Comparison of ENCODE assay signal across 1 cellular context in the genomic region with DNA sequence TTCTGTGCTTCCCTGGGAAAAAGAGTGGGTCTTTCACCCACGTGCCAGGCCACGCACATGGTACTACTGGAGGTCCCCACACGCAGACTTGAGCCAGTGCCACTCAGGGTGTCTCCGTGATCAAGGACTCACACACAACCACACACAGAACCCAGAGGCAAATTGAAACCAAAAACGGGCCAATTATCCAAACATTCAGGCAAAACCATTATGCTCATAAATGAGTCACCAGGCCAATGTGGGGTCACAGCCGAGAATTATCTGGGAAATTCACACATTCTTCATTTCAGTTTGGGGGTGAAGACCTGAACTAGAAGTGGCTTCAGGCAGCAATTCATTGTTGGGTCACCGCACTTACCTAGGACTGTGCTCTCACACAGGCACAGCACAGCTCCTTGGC.
TF ChIP-seq lines count a peak whose summit lies in the region.

No MANE protein-coding gene starts in this region.

TF ChIP-seq in WTC11, 78 proteins besides CTCF, POLR2A, EP300 and RAD21 (continued from another document):
- TF ChIP-seq, protein P1, sequence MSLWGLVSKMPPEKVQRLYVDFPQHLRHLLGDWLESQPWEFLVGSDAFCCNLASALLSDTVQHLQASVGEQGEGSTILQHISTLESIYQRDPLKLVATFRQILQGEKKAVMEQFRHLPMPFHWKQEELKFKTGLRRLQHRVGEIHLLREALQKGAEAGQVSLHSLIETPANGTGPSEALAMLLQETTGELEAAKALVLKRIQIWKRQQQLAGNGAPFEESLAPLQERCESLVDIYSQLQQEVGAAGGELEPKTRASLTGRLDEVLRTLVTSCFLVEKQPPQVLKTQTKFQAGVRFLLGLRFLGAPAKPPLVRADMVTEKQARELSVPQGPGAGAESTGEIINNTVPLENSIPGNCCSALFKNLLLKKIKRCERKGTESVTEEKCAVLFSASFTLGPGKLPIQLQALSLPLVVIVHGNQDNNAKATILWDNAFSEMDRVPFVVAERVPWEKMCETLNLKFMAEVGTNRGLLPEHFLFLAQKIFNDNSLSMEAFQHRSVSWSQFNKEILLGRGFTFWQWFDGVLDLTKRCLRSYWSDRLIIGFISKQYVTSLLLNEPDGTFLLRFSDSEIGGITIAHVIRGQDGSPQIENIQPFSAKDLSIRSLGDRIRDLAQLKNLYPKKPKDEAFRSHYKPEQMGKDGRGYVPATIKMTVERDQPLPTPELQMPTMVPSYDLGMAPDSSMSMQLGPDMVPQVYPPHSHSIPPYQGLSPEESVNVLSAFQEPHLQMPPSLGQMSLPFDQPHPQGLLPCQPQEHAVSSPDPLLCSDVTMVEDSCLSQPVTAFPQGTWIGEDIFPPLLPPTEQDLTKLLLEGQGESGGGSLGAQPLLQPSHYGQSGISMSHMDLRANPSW (CRISPR knock-in tag; conservative IDR thresholded peaks at IDR 0.05; ENCODE audit: low read depth) = no peak
- TF ChIP-seq, protein P2, sequence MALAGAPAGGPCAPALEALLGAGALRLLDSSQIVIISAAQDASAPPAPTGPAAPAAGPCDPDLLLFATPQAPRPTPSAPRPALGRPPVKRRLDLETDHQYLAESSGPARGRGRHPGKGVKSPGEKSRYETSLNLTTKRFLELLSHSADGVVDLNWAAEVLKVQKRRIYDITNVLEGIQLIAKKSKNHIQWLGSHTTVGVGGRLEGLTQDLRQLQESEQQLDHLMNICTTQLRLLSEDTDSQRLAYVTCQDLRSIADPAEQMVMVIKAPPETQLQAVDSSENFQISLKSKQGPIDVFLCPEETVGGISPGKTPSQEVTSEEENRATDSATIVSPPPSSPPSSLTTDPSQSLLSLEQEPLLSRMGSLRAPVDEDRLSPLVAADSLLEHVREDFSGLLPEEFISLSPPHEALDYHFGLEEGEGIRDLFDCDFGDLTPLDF (CRISPR knock-in tag; IDR thresholded peaks at IDR 0.05) = no peak
- TF ChIP-seq, protein P3, sequence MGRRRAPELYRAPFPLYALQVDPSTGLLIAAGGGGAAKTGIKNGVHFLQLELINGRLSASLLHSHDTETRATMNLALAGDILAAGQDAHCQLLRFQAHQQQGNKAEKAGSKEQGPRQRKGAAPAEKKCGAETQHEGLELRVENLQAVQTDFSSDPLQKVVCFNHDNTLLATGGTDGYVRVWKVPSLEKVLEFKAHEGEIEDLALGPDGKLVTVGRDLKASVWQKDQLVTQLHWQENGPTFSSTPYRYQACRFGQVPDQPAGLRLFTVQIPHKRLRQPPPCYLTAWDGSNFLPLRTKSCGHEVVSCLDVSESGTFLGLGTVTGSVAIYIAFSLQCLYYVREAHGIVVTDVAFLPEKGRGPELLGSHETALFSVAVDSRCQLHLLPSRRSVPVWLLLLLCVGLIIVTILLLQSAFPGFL (CRISPR knock-in tag; IDR thresholded peaks at IDR 0.05; ENCODE audit: borderline replicate concordance) = no peak
- TF ChIP-seq ESRRA (CRISPR knock-in tag; IDR thresholded peaks at IDR 0.05; ENCODE audit: borderline replicate concordance) = no peak
